Comparison of ENCODE assay signal across 28 cellular contexts in genomic region chr19:38979867-38980266, GRCh38. TPM values are rescaled to one million over a fixed set of nuclear protein-coding genes. Genes with fewer than 3 reads are reported as not detected.
"Had no signal": no experiment of that assay in that cellular context is flagged by ENCODE, and none has a peak within 500 bp of the region (broad histone marks: within the 10 kb centered on the region; RNA-seq: fewer than 3 reads in every experiment).

No MANE protein-coding gene starts in this region.

- H3K4me3 Mint-ChIP-seq: mesothelial cell of epicardium; naive B cell; natural killer cell; nephron progenitor cell; neural progenitor cell; stimulated activated naive B cell treated with anti-CD40 and anti-IgM and Interleukin-4, amounts not matched to agents 10 μg/mL and 1 μg/mL and 100 μg/mL, for 72 hours had no signal

- H3K36me3 ChIP-seq: left ventricle myocardium inferior, neural progenitor cell, neutrophil, right atrium auricular region, stomach, thyroid gland, transverse colon, upper lobe of left lung had no signal

- H3K9me3 Mint-ChIP-seq: natural killer cell, neural progenitor cell had no signal

- H3K9ac ChIP-seq: neural progenitor cell had no signal

- H3K27me3 ChIP-seq: hepatocyte, neural progenitor cell, right atrium auricular region, testis, upper lobe of left lung had no signal

- H2AFZ ChIP-seq: hepatocyte, neural progenitor cell had no signal

- H3K4me2 ChIP-seq: hepatocyte, neural progenitor cell had no signal

- H3K4me3 ChIP-seq: hepatocyte, left ventricle myocardium inferior, lung, neural progenitor cell, right atrium auricular region, skin epidermis, stomach, testis, thyroid gland, transverse colon, upper lobe of left lung had no signal

- H3K27me3 Mint-ChIP-seq: progenitor cell of endocrine pancreas had no signal

- ATAC-seq: natural killer cell; sciatic nerve; stimulated activated naive B cell treated with anti-CD40 and anti-IgM and Interleukin-4, amounts not matched to agents 10 μg/mL and 1 μg/mL and 100 μg/mL, for 72 hours; stimulated activated naive CD8-positive, alpha-beta T cell treated with anti-CD3 and anti-CD28 coated beads, Interleukin-15, Interleukin-2, amounts not matched to agents 100 U/mL and 50 U/mL, for 24 hours had no signal

- H3K9me3 ChIP-seq: neutrophil, right atrium auricular region, testis, thyroid gland, transverse colon had no signal

- H3K36me3 Mint-ChIP-seq: natural killer cell, neural progenitor cell had no signal

- DNase-seq: islet precursor cell; left ventricle myocardium inferior; mesendoderm; naive B cell; natural killer cell; nephron progenitor cell; occipital lobe; stimulated activated CD4-positive, alpha-beta T cell treated with anti-CD3 and anti-CD28 coated beads, Interleukin-12 subunit alpha, Interleukin-12 subunit beta, amount 100 ng/mL, for 4 hours; stimulated activated CD4-positive, alpha-beta T cell treated with anti-CD3 and anti-CD28 coated beads, Interleukin-15, amount 100 ng/mL, for 24 hours; stimulated activated CD4-positive, alpha-beta T cell treated with anti-CD3 and anti-CD28 coated beads, Interleukin-2, amount 100 ng/mL, for 24 hours; stimulated activated CD4-positive, alpha-beta T cell treated with anti-CD3 and anti-CD28 coated beads, Interleukin-4, amount 100 ng/mL, for 1 hour; stimulated activated naive B cell treated with anti-CD40 and anti-IgM and Interleukin-4, amounts not matched to agents 10 μg/mL and 1 μg/mL and 100 μg/mL, for 72 hours; stimulated activated naive CD8-positive, alpha-beta T cell treated with anti-CD3 and anti-CD28 coated beads, Interleukin-15, Interleukin-2, amounts not matched to agents 100 U/mL and 50 U/mL, for 24 hours; stomach; testis; thyroid gland; transverse colon; upper lobe of left lung had no signal

- H3K27ac ChIP-seq: hepatocyte, left ventricle myocardium inferior, neural progenitor cell, neutrophil, right atrium auricular region, skin epidermis, stomach, testis, thyroid gland, transverse colon, upper lobe of left lung had no signal

- H3K27ac Mint-ChIP-seq: mesothelial cell of epicardium; naive B cell; natural killer cell; nephron progenitor cell; neural progenitor cell; progenitor cell of endocrine pancreas; stimulated activated naive B cell treated with anti-CD40 and anti-IgM and Interleukin-4, amounts not matched to agents 10 μg/mL and 1 μg/mL and 100 μg/mL, for 72 hours had no signal

RNA-seq across cellular contexts. Expression of gene FBXO17, which starts 4.3 kb away (rescaled TPM):
- total RNA-seq: natural killer cell had no signal

RNA-seq across cellular contexts. Expression of gene FBXO27, which starts 52.5 kb away (rescaled TPM):
- total RNA-seq: mononuclear cell had no signal
